Comparison of ENCODE assay signal across 1 cellular context in genomic region chr22:35397095-35397904, GRCh38.
TF ChIP-seq lines count a peak whose summit lies in the region.

No MANE protein-coding gene starts in this region.

TF ChIP-seq in HepG2, 621 proteins besides CTCF, POLR2A, EP300 and RAD21 (continues in another document):
- TF ChIP-seq ZNF280D (CRISPR knock-in tag; IDR thresholded peaks at IDR 0.05) = peak; percentile 26; the same call in 1 of the 2 replicates
- no peak for TF ChIP-seq TBX3 (IDR thresholded peaks at IDR 0.05; ENCODE audit: borderline replicate concordance)
- TF ChIP-seq ZNF138 (CRISPR knock-in tag; IDR thresholded peaks at IDR 0.05; ENCODE audit: low read depth) = no peak
- no peak for TF ChIP-seq SRSF4 (IDR thresholded peaks at IDR 0.05; ENCODE audit: low read depth, low read length, poor library complexity, severe bottlenecking)
- peak; percentile 46; the same call in 1 of the 2 replicates for TF ChIP-seq TCF7L2 (IDR thresholded peaks at IDR 0.05; ENCODE audit: low read depth, low read length)
- TF ChIP-seq POGZ (CRISPR knock-in tag; IDR thresholded peaks at IDR 0.05) = peak; percentile 20; the same call in 1 of the 2 replicates
- TF ChIP-seq NR2C2 (CRISPR knock-in tag; IDR thresholded peaks at IDR 0.05; ENCODE audit: borderline replicate concordance) = peak; percentile 73; the same call in 1 of the 2 replicates
- no peak for TF ChIP-seq HOXA9 (CRISPR knock-in tag; IDR thresholded peaks at IDR 0.05; ENCODE audit: borderline replicate concordance)
- peak; percentile 28 for TF ChIP-seq ASH2L (IDR thresholded peaks at IDR 0.05; ENCODE audit: insufficient read length, low read depth, low read length)
- peak; percentile 43; the same call in 1 of the 2 replicates for TF ChIP-seq RERE (CRISPR knock-in tag; IDR thresholded peaks at IDR 0.05; ENCODE audit: low read depth)
- TF ChIP-seq ETV5 (CRISPR knock-in tag; IDR thresholded peaks at IDR 0.05; ENCODE audit: borderline replicate concordance) = peak; percentile 55; the same call in 1 of the 2 replicates
- peak; percentile 62 to 83; a peak in 3 of 4 replicates for TF ChIP-seq NR2F1 (CRISPR knock-in tag; IDR thresholded peaks at IDR 0.05)
- TF ChIP-seq NFKB2 (CRISPR knock-in tag; IDR thresholded peaks at IDR 0.05; ENCODE audit: borderline replicate concordance) = no peak
- TF ChIP-seq PAWR (CRISPR knock-in tag; IDR thresholded peaks at IDR 0.05; ENCODE audit: borderline replicate concordance) = no peak
- TF ChIP-seq ZNF629 (CRISPR knock-in tag; conservative IDR thresholded peaks at IDR 0.05) = 0 out of 2 replicates have a peak, but pooled peaks have one; percentile 21
- TF ChIP-seq ZGPAT (CRISPR knock-in tag; IDR thresholded peaks at IDR 0.05) = peak; percentile 50; the same call in 1 of the 2 replicates
- peak; percentile 60; the same call in 1 of the 2 replicates for TF ChIP-seq FOXP1 (IDR thresholded peaks at IDR 0.05)
- peak; percentile 89 for TF ChIP-seq FOXP1 (CRISPR knock-in tag; IDR thresholded peaks at IDR 0.05)
- 0 out of 2 replicates have a peak, but pooled peaks have one; percentile 52 for TF ChIP-seq FOXJ3 (CRISPR knock-in tag; IDR thresholded peaks at IDR 0.05; ENCODE audit: borderline replicate concordance)
- TF ChIP-seq SKIL (CRISPR knock-in tag; IDR thresholded peaks at IDR 0.05; ENCODE audit: borderline replicate concordance) = 0 out of 2 replicates have a peak, but pooled peaks have one; percentile 11
- peak; percentile 64 for TF ChIP-seq CREM (IDR thresholded peaks at IDR 0.05)
- TF ChIP-seq CREM (CRISPR knock-in tag; IDR thresholded peaks at IDR 0.05) = no peak
- TF ChIP-seq ZNF770 (CRISPR knock-in tag; IDR thresholded peaks at IDR 0.05) = peak; percentile 55; the same call in 1 of the 2 replicates
- peak; percentile 53; the same call in 1 of the 2 replicates for TF ChIP-seq PITX1 (CRISPR knock-in tag; IDR thresholded peaks at IDR 0.05)
- 0 out of 2 replicates have a peak, but pooled peaks have one; percentile 20 for TF ChIP-seq JUND (CRISPR knock-in tag; IDR thresholded peaks at IDR 0.05)
- TF ChIP-seq PHF21A (CRISPR knock-in tag; IDR thresholded peaks at IDR 0.05) = peak; percentile 63
- TF ChIP-seq CEBPB (IDR thresholded peaks at IDR 0.05; ENCODE audit: borderline replicate concordance, low read depth, low read length) = peak; percentile 79
- peak; percentile 57; the same call in 1 of the 2 replicates for TF ChIP-seq TBX2 (CRISPR knock-in tag; IDR thresholded peaks at IDR 0.05; ENCODE audit: borderline replicate concordance)
- TF ChIP-seq KAT2B (IDR thresholded peaks at IDR 0.05; ENCODE audit: borderline replicate concordance, low read depth, low read length) = no peak
- TF ChIP-seq GABPA (IDR thresholded peaks at IDR 0.05; ENCODE audit: low read depth, low read length) = no peak
- TF ChIP-seq GABPA (CRISPR knock-in tag; IDR thresholded peaks at IDR 0.05; ENCODE audit: low read depth) = no peak
- peak; percentile 42 for TF ChIP-seq HNF1A (IDR thresholded peaks at IDR 0.05; ENCODE audit: low read depth)
- TF ChIP-seq HNF1A (CRISPR knock-in tag; IDR thresholded peaks at IDR 0.05; ENCODE audit: borderline replicate concordance) = 0 out of 2 replicates have a peak, but pooled peaks have one; percentile 59
- TF ChIP-seq FOXO1 (CRISPR knock-in tag; IDR thresholded peaks at IDR 0.05) = peak; percentile 60
- no peak for TF ChIP-seq BORCS8-MEF2B (CRISPR knock-in tag; IDR thresholded peaks at IDR 0.05)
- TF ChIP-seq TFAP4 (IDR thresholded peaks at IDR 0.05; ENCODE audit: borderline replicate concordance, low read depth) = peak; percentile 56; the same call in 1 of the 2 replicates
- TF ChIP-seq ZNF614 (CRISPR knock-in tag; IDR thresholded peaks at IDR 0.05; ENCODE audit: borderline replicate concordance) = 0 out of 2 replicates have a peak, but pooled peaks have one; percentile 11
- no peak for TF ChIP-seq SOX13 (IDR thresholded peaks at IDR 0.05)
- peak in 1 of 2 experiments; percentile 60; a peak in 2 of 4 replicates for TF ChIP-seq SOX13 (CRISPR knock-in tag; conservative IDR thresholded peaks at IDR 0.05 in 1 of 2, IDR thresholded peaks at IDR 0.05 in 1 of 2)
- TF ChIP-seq CBX5 (CRISPR knock-in tag; IDR thresholded peaks at IDR 0.05; ENCODE audit: borderline replicate concordance) = no peak
